Comparison of ENCODE assay signal across 22 cellular contexts in the genomic region with DNA sequence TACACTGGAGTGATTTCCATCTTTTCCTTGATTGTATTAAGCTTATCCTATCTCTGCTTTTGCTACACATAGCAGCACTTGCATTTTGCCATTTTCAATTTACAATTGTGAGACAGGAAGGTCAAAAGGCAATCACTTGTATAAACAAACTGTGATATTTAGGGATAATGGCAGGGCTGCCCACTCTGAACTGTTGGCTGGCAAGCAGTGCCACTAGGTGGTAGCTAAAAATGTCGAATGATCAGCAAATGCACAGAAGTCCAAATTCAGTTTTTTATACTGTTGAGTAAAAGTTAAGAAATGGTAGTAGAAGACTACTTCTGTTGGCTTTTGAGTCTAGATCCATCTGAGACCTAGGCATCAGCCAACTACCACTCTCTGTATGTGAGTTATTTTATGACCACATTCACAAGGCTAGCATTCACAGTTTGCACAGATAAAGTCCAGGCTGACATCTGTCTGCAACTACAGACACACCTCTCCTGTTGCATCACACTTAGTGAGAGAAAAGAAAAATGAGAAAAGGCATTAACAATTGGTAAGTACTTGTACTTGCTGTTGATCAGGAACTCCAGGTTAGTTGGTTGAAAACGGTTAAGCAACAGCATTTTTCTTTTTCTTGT.
"Had no signal": no experiment of that assay in that cellular context is flagged by ENCODE, and none has a peak within 500 bp of the region (broad histone marks: within the 10 kb centered on the region; RNA-seq: fewer than 3 reads in every experiment).

No MANE protein-coding gene starts in this region.

- H3K36me3 Mint-ChIP-seq: activated naive CD8-positive, alpha-beta T cell treated with anti-CD3 and anti-CD28 coated beads for 36 hours had no signal

- H3K36me3 ChIP-seq: tibial artery had no signal

- H3K27ac Mint-ChIP-seq: activated CD4-positive, alpha-beta memory T cell treated with anti-CD3 and anti-CD28 coated beads, Interleukin-2, amount 10 ng/mL, durations not matched to agents 7 days and 5 days; activated naive CD8-positive, alpha-beta T cell treated with anti-CD3 and anti-CD28 coated beads for 36 hours; activated T-helper 17 cell treated with anti-CD3 and anti-CD28 coated beads, Interleukin-2, amount 50 U/mL, for 72 hours; nephron progenitor cell; WTC11 had no signal

- H3K4me3 Mint-ChIP-seq: activated CD4-positive, alpha-beta memory T cell treated with anti-CD3 and anti-CD28 coated beads, Interleukin-2, amount 10 ng/mL, durations not matched to agents 7 days and 5 days; activated naive CD8-positive, alpha-beta T cell treated with anti-CD3 and anti-CD28 coated beads for 36 hours; activated T-helper 17 cell treated with anti-CD3 and anti-CD28 coated beads, Interleukin-2, amount 50 U/mL, for 72 hours; nephron progenitor cell; WTC11 had no signal

- DNase-seq: activated CD4-positive, alpha-beta memory T cell treated with anti-CD3 and anti-CD28 coated beads, Interleukin-2, amount 10 ng/mL, durations not matched to agents 7 days and 5 days; activated CD4-positive, alpha-beta T cell treated with anti-CD3 and anti-CD28 coated beads for 48 hours; activated naive CD4-positive, alpha-beta T cell; activated naive CD8-positive, alpha-beta T cell treated with anti-CD3 and anti-CD28 coated beads for 36 hours; activated T-cell treated with anti-CD3 and anti-CD28 coated beads, Interleukin-2, amount 50 U/mL, for 1 hour; amniotic stem cell; foreskin keratinocyte; glutamatergic neuron; islet precursor cell; mammary epithelial cell; midbrain; nephron progenitor cell; nucleus accumbens; retina; stimulated activated CD4-positive, alpha-beta T cell treated with anti-CD3 and anti-CD28 coated beads, Interleukin-12 subunit alpha, Interleukin-12 subunit beta, amount 100 ng/mL, for 4 hours; stimulated activated CD4-positive, alpha-beta T cell treated with anti-CD3 and anti-CD28 coated beads, Interleukin-1b, Interleukin-23, amount 100 ng/mL, for 48 hours; stimulated activated CD8-positive, alpha-beta memory T cell treated with anti-CD3 and anti-CD28 coated beads, Interleukin-4, amount 100 ng/mL, for 48 hours; stimulated activated naive CD4-positive, alpha-beta T cell treated with Interleukin-2 at 50 U/mL for 16 hours; tibial artery had no signal

- H3K4me3 ChIP-seq: tibial artery had no signal

- H3K4me1 Mint-ChIP-seq: activated CD4-positive, alpha-beta memory T cell treated with anti-CD3 and anti-CD28 coated beads, Interleukin-2, amount 10 ng/mL, durations not matched to agents 7 days and 5 days; activated naive CD8-positive, alpha-beta T cell treated with anti-CD3 and anti-CD28 coated beads for 36 hours; activated T-helper 17 cell treated with anti-CD3 and anti-CD28 coated beads, Interleukin-2, amount 50 U/mL, for 72 hours; WTC11 had no signal

- H3K27me3 Mint-ChIP-seq: activated CD4-positive, alpha-beta memory T cell treated with anti-CD3 and anti-CD28 coated beads, Interleukin-2, amount 10 ng/mL, durations not matched to agents 7 days and 5 days; activated naive CD8-positive, alpha-beta T cell treated with anti-CD3 and anti-CD28 coated beads for 36 hours; activated T-helper 17 cell treated with anti-CD3 and anti-CD28 coated beads, Interleukin-2, amount 50 U/mL, for 72 hours had no signal

- H3K27me3 ChIP-seq: foreskin keratinocyte, tibial artery had no signal

- H3K9me3 Mint-ChIP-seq: activated naive CD8-positive, alpha-beta T cell treated with anti-CD3 and anti-CD28 coated beads for 36 hours; activated T-helper 17 cell treated with anti-CD3 and anti-CD28 coated beads, Interleukin-2, amount 50 U/mL, for 72 hours had no signal

- H3K4me1 ChIP-seq: foreskin keratinocyte, tibial artery had no signal

- H3K27ac ChIP-seq: epithelial cell of prostate, foreskin keratinocyte, tibial artery had no signal

- ATAC-seq: activated T-helper 17 cell treated with anti-CD3 and anti-CD28 coated beads, Interleukin-2, amount 50 U/mL, for 72 hours; foreskin keratinocyte; WTC11 had no signal
